25 cellular contexts compared by ENCODE assay signal in genomic region chr13:30416471-30416870, GRCh38. TPM values are rescaled to one million over a fixed set of nuclear protein-coding genes. Genes with fewer than 3 reads are reported as not detected.
"Had no signal": no experiment of that assay in that cellular context is flagged by ENCODE, and none has a peak within 500 bp of the region (broad histone marks: within the 10 kb centered on the region; RNA-seq: fewer than 3 reads in every experiment).

No MANE protein-coding gene starts in this region.

- H3K4me2 ChIP-seq: PC-9 had no signal

- H3K27ac Mint-ChIP-seq: activated CD4-positive, alpha-beta T cell treated with anti-CD3 and anti-CD28 coated beads, Interleukin-2, amount 10 ng/mL, durations not matched to agents 7 days and 5 days; activated naive CD4-positive, alpha-beta T cell treated with anti-CD3 and anti-CD28 coated beads, Interleukin-2, amount 50 U/mL, for 72 hours; activated naive CD8-positive, alpha-beta T cell treated with anti-CD3 and anti-CD28 coated beads, Interleukin-2, amount 50 U/mL, for 24 hours had no signal

- H3K4me3 Mint-ChIP-seq: activated CD4-positive, alpha-beta memory T cell treated with anti-CD3 and anti-CD28 coated beads for 36 hours; activated CD4-positive, alpha-beta T cell treated with anti-CD3 and anti-CD28 coated beads, Interleukin-2, amount 10 ng/mL, durations not matched to agents 7 days and 5 days; activated naive CD8-positive, alpha-beta T cell treated with anti-CD3 and anti-CD28 coated beads, Interleukin-2, amount 50 U/mL, for 24 hours; activated T-cell treated with anti-CD3 and anti-CD28 coated beads, Interleukin-2, amount 50 U/mL, for 4 hours; central memory CD8-positive, alpha-beta T cell; T-cell had no signal

- H3K36me3 Mint-ChIP-seq: activated CD4-positive, alpha-beta memory T cell treated with anti-CD3 and anti-CD28 coated beads for 36 hours; activated naive CD4-positive, alpha-beta T cell treated with anti-CD3 and anti-CD28 coated beads, Interleukin-2, amount 50 U/mL, for 72 hours; T-cell had no signal

- H3K36me3 ChIP-seq: ascending aorta had no signal

- H2AFZ ChIP-seq: PC-9 had no signal

- H3K27me3 Mint-ChIP-seq: activated CD4-positive, alpha-beta memory T cell treated with anti-CD3 and anti-CD28 coated beads for 36 hours; activated CD4-positive, alpha-beta T cell treated with anti-CD3 and anti-CD28 coated beads, Interleukin-2, amount 10 ng/mL, durations not matched to agents 7 days and 5 days; activated naive CD8-positive, alpha-beta T cell treated with anti-CD3 and anti-CD28 coated beads, Interleukin-2, amount 50 U/mL, for 24 hours; central memory CD8-positive, alpha-beta T cell; T-cell had no signal

- H3K4me3 ChIP-seq: ascending aorta, body of pancreas, PC-9 had no signal

- H3K27me3 ChIP-seq: ascending aorta, body of pancreas had no signal

- H3K27ac ChIP-seq: ascending aorta, body of pancreas, PC-9 had no signal

- ATAC-seq: activated naive CD4-positive, alpha-beta T cell treated with anti-CD3 and anti-CD28 coated beads, Interleukin-2, amount 50 U/mL, for 72 hours; activated naive CD8-positive, alpha-beta T cell treated with anti-CD3 and anti-CD28 coated beads, Interleukin-2, amount 50 U/mL, for 24 hours; body of pancreas; T-cell had no signal

- DNase-seq: activated CD4-positive, alpha-beta memory T cell treated with anti-CD3 and anti-CD28 coated beads for 36 hours; activated CD4-positive, alpha-beta T cell treated with anti-CD3 and anti-CD28 coated beads, Interleukin-2, amount 10 ng/mL, durations not matched to agents 7 days and 5 days; activated CD4-positive, CD25-positive, alpha-beta regulatory T cell; activated effector memory CD4-positive, alpha-beta T cell treated with anti-CD3 and anti-CD28 coated beads, Interleukin-2, amount 50 U/mL, for 16 hours; activated naive CD4-positive, alpha-beta T cell treated with Interleukin-2 at 50 U/mL for 16 hours; activated naive CD8-positive, alpha-beta T cell treated with anti-CD3 and anti-CD28 coated beads, Interleukin-2, amount 50 U/mL, for 24 hours; activated T-cell treated with anti-CD3 and anti-CD28 coated beads, Interleukin-2, amount 50 U/mL, for 4 hours; amniotic stem cell; body of pancreas; KG1; MM.1S; NCI-H1694 treated with DMSO at 0.1 percent for 48 hours; NCI-H2029 treated with DMSO at 0.1 percent for 48 hours; NCI-H345; NCI-H510A treated with DMSO at 0.1 percent for 48 hours; PC-9; SHP77 treated with DMSO at 0.1 percent for 48 hours; T-cell; T-helper 2 cell; T1000 had no signal

- H3K9me3 Mint-ChIP-seq: activated CD4-positive, alpha-beta memory T cell treated with anti-CD3 and anti-CD28 coated beads for 36 hours; activated CD4-positive, alpha-beta T cell treated with anti-CD3 and anti-CD28 coated beads, Interleukin-2, amount 10 ng/mL, durations not matched to agents 7 days and 5 days; activated naive CD4-positive, alpha-beta T cell treated with anti-CD3 and anti-CD28 coated beads, Interleukin-2, amount 50 U/mL, for 72 hours; activated naive CD8-positive, alpha-beta T cell treated with anti-CD3 and anti-CD28 coated beads, Interleukin-2, amount 50 U/mL, for 24 hours; activated T-cell treated with anti-CD3 and anti-CD28 coated beads, Interleukin-2, amount 50 U/mL, for 4 hours; central memory CD8-positive, alpha-beta T cell; T-cell had no signal

- H3K9me3 ChIP-seq: ascending aorta, body of pancreas had no signal

RNA-seq across cellular contexts. Expression of gene UBE2L5, which starts 5.8 kb away (rescaled TPM):
- total RNA-seq: activated CD4-positive, alpha-beta memory T cell treated with anti-CD3 and anti-CD28 coated beads for 36 hours; activated T-cell treated with anti-CD3 and anti-CD28 coated beads, Interleukin-2, amount 50 U/mL, for 4 hours; ascending aorta; body of pancreas; bronchial epithelial cell; PC-9; SK-MEL-5 had no signal
